8 cellular contexts compared by ENCODE assay signal in genomic region chr12:2959508-2960431, GRCh38. TPM values are rescaled to one million over a fixed set of nuclear protein-coding genes. Genes with fewer than 3 reads are reported as not detected.
DNase-seq lines count a peak whose midpoint lies in the region; TF ChIP-seq lines count a peak whose summit lies in the region.

No MANE protein-coding gene starts in this region.

- no peak for TF ChIP-seq EP300 in sigmoid colon (IDR thresholded peaks at IDR 0.05)

- H3K4me3 ChIP-seq in ascending aorta (peak overlapping the region; percentile 71 to 75), sigmoid colon (peak overlapping the region; percentile 37 to 69 (median 59))

- TF ChIP-seq CTCF in ascending aorta (IDR thresholded peaks at IDR 0.05) = no peak
- no peak for TF ChIP-seq CTCF in sigmoid colon (IDR thresholded peaks at IDR 0.05)

- H3K36me3 ChIP-seq in ascending aorta (no peaks in the 10 kb centered on the region), sigmoid colon (no peaks in the 10 kb centered on the region)

- H3K9me3 ChIP-seq in ascending aorta = no peaks in the 10 kb centered on the region
- no peaks in the 10 kb centered on the region for H3K9me3 ChIP-seq in sigmoid colon

- intact Hi-C loops in ascending aorta (cut with DNase I) (loop anchor here (1.0 to 5.0 kb wide), 3 partner anchors 69 to 83 kb away; partner anchors contain the start of genes FOXM1, RHNO1 and TULP3), sigmoid colon (cut with DNase I) (loop anchor here (5.0 kb wide), 1 partner anchor 73 kb away; no protein-coding TSS in a partner anchor)

- 2 to 4% methylated on average over 106 of the region's 106 CpGs for WGBS in sigmoid colon, 2 donors

- no peak for TF ChIP-seq POLR2A in sigmoid colon (IDR thresholded peaks at IDR 0.05)

- H3K27me3 ChIP-seq in ascending aorta (no peaks in the 10 kb centered on the region), sigmoid colon (no peaks in the 10 kb centered on the region)

- peaks cover 5 to 16% of the 10 kb centered on the region in 2 donors for H3K4me1 ChIP-seq in ascending aorta
- peaks cover 0 to 28% (median 24%) of the 10 kb centered on the region in 4 donors for H3K4me1 ChIP-seq in sigmoid colon

- DNase-seq in stimulated activated CD4-positive, alpha-beta T cell treated with anti-CD3 and anti-CD28 coated beads, Interleukin-15, amount 100 ng/mL, for 24 hours = peak; percentile 53
- no peak for DNase-seq in stimulated activated CD4-positive, alpha-beta T cell treated with anti-CD3 and anti-CD28 coated beads, Interleukin-4, amount 100 ng/mL, for 4 hours
- DNase-seq in NCI-H2171 treated with DMSO at 0.1 percent for 48 hours (lab: John Stamatoyannopoulos, UW) (peak; percentile 62), ascending aorta (ENCODE audit: low spot score in 2 of 2) (peak in 1 of 2 donors; percentile 83), hepatic stellate cell (ENCODE audit: low spot score) (peak; percentile 87), sigmoid colon (peak; percentile 77), GF-D8 (lab: John Stamatoyannopoulos, UW) (no peak), medulla oblongata (ENCODE audit: extremely low spot score) (no peak)

- H3K27ac ChIP-seq in ascending aorta = peak overlapping the region; percentile 93 to 95
- peak overlapping the region; percentile 68 to 91 (median 82) for H3K27ac ChIP-seq in sigmoid colon

RNA-seq across cellular contexts. Expression of gene TEAD4, which starts 0.6 kb away (rescaled TPM):
- total RNA-seq in ascending aorta (76.1 TPM), sigmoid colon (10 to 100 TPM in 1 of 4 donors, 1 to 10 TPM in 3; 2.9 to 31.2 (median 4.4) TPM)
- polyA plus RNA-seq in sigmoid colon = 10 to 100 TPM in 1 of 3 donors, 1 to 10 TPM in 2; 1.6 to 16.3 (median 3.6) TPM

Comparison
In these comparisons a context has a peak if more than half of its experiments do, and no peak if none do; other contexts are left out.
1. DNase-seq: peak in stimulated activated CD4-positive, alpha-beta T cell treated with anti-CD3 and anti-CD28 coated beads, Interleukin-15, amount 100 ng/mL, for 24 hours (single experiment), NCI-H2171 treated with DMSO at 0.1 percent for 48 hours (single experiment), hepatic stellate cell (single experiment) and sigmoid colon (single experiment); none in stimulated activated CD4-positive, alpha-beta T cell treated with anti-CD3 and anti-CD28 coated beads, Interleukin-4, amount 100 ng/mL, for 4 hours (0 of 2), GF-D8 (single experiment) and medulla oblongata (single experiment).